ENCODE assay signal across 1 cellular context in genomic region chr16:27579086-27579980, GRCh38.
TF ChIP-seq lines count a peak whose summit lies in the region.

No MANE protein-coding gene starts in this region.

TF ChIP-seq in HepG2, 621 proteins besides CTCF, POLR2A, EP300 and RAD21 (continued from another document and continues in another):
- TF ChIP-seq, protein P1, sequence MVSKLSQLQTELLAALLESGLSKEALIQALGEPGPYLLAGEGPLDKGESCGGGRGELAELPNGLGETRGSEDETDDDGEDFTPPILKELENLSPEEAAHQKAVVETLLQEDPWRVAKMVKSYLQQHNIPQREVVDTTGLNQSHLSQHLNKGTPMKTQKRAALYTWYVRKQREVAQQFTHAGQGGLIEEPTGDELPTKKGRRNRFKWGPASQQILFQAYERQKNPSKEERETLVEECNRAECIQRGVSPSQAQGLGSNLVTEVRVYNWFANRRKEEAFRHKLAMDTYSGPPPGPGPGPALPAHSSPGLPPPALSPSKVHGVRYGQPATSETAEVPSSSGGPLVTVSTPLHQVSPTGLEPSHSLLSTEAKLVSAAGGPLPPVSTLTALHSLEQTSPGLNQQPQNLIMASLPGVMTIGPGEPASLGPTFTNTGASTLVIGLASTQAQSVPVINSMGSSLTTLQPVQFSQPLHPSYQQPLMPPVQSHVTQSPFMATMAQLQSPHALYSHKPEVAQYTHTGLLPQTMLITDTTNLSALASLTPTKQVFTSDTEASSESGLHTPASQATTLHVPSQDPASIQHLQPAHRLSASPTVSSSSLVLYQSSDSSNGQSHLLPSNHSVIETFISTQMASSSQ (IDR thresholded peaks at IDR 0.05; ENCODE audit: low read depth), result no peak
- TF ChIP-seq, protein P1 (CRISPR knock-in tag; IDR thresholded peaks at IDR 0.05; ENCODE audit: borderline replicate concordance), result peak; percentile 75; the same call in 1 of the 2 replicates
- TF ChIP-seq PAXIP1 (CRISPR knock-in tag; conservative IDR thresholded peaks at IDR 0.05), result peak; percentile 87
- TF ChIP-seq TBX2 (CRISPR knock-in tag; IDR thresholded peaks at IDR 0.05; ENCODE audit: borderline replicate concordance), result peak; percentile 78
- TF ChIP-seq HMG20A (CRISPR knock-in tag; IDR thresholded peaks at IDR 0.05; ENCODE audit: borderline replicate concordance), result peak; percentile 74; the same call in 1 of the 2 replicates
- TF ChIP-seq RAD51 (IDR thresholded peaks at IDR 0.05; ENCODE audit: borderline replicate concordance), result no peak
- no peak for TF ChIP-seq ZBTB20 (CRISPR knock-in tag; IDR thresholded peaks at IDR 0.05; ENCODE audit: borderline replicate concordance, low read depth)
- TF ChIP-seq ZNF773 (CRISPR knock-in tag; IDR thresholded peaks at IDR 0.05; ENCODE audit: borderline replicate concordance), result no peak
- no peak for TF ChIP-seq SP1 (IDR thresholded peaks at IDR 0.05)
- TF ChIP-seq SP1 (CRISPR knock-in tag; IDR thresholded peaks at IDR 0.05), result peak; percentile 50; the same call in 1 of the 2 replicates
- TF ChIP-seq MXD4 (CRISPR knock-in tag; IDR thresholded peaks at IDR 0.05), result peak; percentile 39; the same call in 1 of the 2 replicates
- TF ChIP-seq, protein P2, sequence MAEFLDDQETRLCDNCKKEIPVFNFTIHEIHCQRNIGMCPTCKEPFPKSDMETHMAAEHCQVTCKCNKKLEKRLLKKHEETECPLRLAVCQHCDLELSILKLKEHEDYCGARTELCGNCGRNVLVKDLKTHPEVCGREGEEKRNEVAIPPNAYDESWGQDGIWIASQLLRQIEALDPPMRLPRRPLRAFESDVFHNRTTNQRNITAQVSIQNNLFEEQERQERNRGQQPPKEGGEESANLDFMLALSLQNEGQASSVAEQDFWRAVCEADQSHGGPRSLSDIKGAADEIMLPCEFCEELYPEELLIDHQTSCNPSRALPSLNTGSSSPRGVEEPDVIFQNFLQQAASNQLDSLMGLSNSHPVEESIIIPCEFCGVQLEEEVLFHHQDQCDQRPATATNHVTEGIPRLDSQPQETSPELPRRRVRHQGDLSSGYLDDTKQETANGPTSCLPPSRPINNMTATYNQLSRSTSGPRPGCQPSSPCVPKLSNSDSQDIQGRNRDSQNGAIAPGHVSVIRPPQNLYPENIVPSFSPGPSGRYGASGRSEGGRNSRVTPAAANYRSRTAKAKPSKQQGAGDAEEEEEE (CRISPR knock-in tag; IDR thresholded peaks at IDR 0.05; ENCODE audit: borderline replicate concordance), result no peak
- no peak for TF ChIP-seq CSRNP2 (CRISPR knock-in tag; conservative IDR thresholded peaks at IDR 0.05; ENCODE audit: low read depth)
- peak; percentile 73; the same call in 1 of the 2 replicates for TF ChIP-seq HMGXB3 (CRISPR knock-in tag; IDR thresholded peaks at IDR 0.05; ENCODE audit: borderline replicate concordance)
- TF ChIP-seq SOX6 (IDR thresholded peaks at IDR 0.05), result no peak
- TF ChIP-seq SOX6 (CRISPR knock-in tag; IDR thresholded peaks at IDR 0.05), result peak; percentile 62
- TF ChIP-seq, protein P3, sequence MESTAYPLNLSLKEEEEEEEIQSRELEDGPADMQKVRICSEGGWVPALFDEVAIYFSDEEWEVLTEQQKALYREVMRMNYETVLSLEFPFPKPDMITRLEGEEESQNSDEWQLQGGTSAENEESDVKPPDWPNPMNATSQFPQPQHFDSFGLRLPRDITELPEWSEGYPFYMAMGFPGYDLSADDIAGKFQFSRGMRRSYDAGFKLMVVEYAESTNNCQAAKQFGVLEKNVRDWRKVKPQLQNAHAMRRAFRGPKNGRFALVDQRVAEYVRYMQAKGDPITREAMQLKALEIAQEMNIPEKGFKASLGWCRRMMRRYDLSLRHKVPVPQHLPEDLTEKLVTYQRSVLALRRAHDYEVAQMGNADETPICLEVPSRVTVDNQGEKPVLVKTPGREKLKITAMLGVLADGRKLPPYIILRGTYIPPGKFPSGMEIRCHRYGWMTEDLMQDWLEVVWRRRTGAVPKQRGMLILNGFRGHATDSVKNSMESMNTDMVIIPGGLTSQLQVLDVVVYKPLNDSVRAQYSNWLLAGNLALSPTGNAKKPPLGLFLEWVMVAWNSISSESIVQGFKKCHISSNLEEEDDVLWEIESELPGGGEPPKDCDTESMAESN (CRISPR knock-in tag; conservative IDR thresholded peaks at IDR 0.05), result no peak
- TF ChIP-seq ZBTB3 (CRISPR knock-in tag; IDR thresholded peaks at IDR 0.05; ENCODE audit: borderline replicate concordance, low read depth), result 0 out of 2 replicates have a peak, but pooled peaks have one; percentile 31
- TF ChIP-seq HOMEZ (CRISPR knock-in tag; IDR thresholded peaks at IDR 0.05; ENCODE audit: low read depth), result peak; percentile 42; the same call in 1 of the 2 replicates
- TF ChIP-seq KLF9 (CRISPR knock-in tag; IDR thresholded peaks at IDR 0.05; ENCODE audit: low read depth), result no peak
- 0 out of 2 replicates have a peak, but pooled peaks have one; percentile 16 for TF ChIP-seq HHEX (CRISPR knock-in tag; IDR thresholded peaks at IDR 0.05)
- TF ChIP-seq HOXA5 (CRISPR knock-in tag; IDR thresholded peaks at IDR 0.05), result 0 out of 2 replicates have a peak, but pooled peaks have one; percentile 59
- peak; percentile 89 for TF ChIP-seq MTA1 (CRISPR knock-in tag; IDR thresholded peaks at IDR 0.05; ENCODE audit: borderline replicate concordance)
- peak; percentile 65 for TF ChIP-seq ZMYM3 (CRISPR knock-in tag; IDR thresholded peaks at IDR 0.05)
- TF ChIP-seq, protein P4, sequence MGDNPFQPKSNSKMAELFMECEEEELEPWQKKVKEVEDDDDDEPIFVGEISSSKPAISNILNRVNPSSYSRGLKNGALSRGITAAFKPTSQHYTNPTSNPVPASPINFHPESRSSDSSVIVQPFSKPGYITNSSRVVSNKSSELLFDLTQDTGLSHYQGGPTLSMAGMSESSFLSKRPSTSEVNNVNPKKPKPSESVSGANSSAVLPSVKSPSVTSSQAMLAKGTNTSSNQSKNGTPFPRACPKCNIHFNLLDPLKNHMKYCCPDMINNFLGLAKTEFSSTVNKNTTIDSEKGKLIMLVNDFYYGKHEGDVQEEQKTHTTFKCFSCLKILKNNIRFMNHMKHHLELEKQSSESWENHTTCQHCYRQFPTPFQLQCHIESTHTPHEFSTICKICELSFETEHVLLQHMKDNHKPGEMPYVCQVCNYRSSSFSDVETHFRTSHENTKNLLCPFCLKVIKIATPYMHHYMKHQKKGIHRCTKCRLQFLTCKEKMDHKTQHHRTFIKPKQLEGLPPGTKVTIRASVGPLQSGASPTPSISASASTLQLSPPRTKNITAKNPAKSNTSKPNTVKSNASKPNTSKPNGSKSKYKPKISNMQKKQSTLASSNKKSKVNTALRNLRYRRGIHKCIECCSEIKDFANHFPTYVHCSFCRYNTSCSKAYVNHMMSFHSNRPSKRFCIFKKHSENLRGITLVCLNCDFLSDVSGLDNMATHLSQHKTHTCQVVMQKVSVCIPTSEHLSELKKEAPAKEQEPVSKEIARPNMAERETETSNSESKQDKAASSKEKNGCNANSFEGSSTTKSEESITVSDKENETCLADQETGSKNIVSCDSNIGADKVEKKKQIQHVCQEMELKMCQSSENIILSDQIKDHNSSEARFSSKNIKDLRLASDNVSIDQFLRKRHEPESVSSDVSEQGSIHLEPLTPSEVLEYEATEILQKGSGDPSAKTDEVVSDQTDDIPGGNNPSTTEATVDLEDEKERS (CRISPR knock-in tag; IDR thresholded peaks at IDR 0.05), result no peak
- no peak for TF ChIP-seq FOXP1 (IDR thresholded peaks at IDR 0.05)
- TF ChIP-seq FOXP1 (CRISPR knock-in tag; IDR thresholded peaks at IDR 0.05), result peak; percentile 12; the same call in 1 of the 2 replicates
- peak; percentile 94 for TF ChIP-seq RARA (CRISPR knock-in tag; IDR thresholded peaks at IDR 0.05)
- peak; percentile 97 for TF ChIP-seq GFI1 (CRISPR knock-in tag; IDR thresholded peaks at IDR 0.05; ENCODE audit: borderline replicate concordance)
- no peak for TF ChIP-seq U2AF1 (optimal IDR thresholded peaks at IDR 0.05; ENCODE audit: low read depth, low read length)
- TF ChIP-seq ZSCAN21 (CRISPR knock-in tag; IDR thresholded peaks at IDR 0.05; ENCODE audit: borderline replicate concordance), result peak; percentile 57; the same call in 1 of the 2 replicates
- TF ChIP-seq CREBL2 (CRISPR knock-in tag; IDR thresholded peaks at IDR 0.05; ENCODE audit: borderline replicate concordance), result no peak
- TF ChIP-seq CBFB (CRISPR knock-in tag; IDR thresholded peaks at IDR 0.05), result no peak
- peak; percentile 79 for TF ChIP-seq SKI (IDR thresholded peaks at IDR 0.05; ENCODE audit: partially characterized antibody)
